In genomic region chr5:62077387-62077786, GRCh38 we compare ENCODE assay signal across 34 cellular contexts.
"Had no signal": no experiment of that assay in that cellular context is flagged by ENCODE, and none has a peak within 500 bp of the region (broad histone marks: within the 10 kb centered on the region; RNA-seq: fewer than 3 reads in every experiment).

No MANE protein-coding gene starts in this region.

- H3K27me3 Mint-ChIP-seq: activated B cell treated with CpG ODN at 0.5 μM for 24 hours; activated CD4-positive, alpha-beta memory T cell treated with anti-CD3 and anti-CD28 coated beads for 36 hours; activated CD4-positive, alpha-beta T cell treated with anti-CD3 and anti-CD28 coated beads, Interleukin-2, amount 10 ng/mL, durations not matched to agents 24 days and 14 days had no signal

- H3K27ac ChIP-seq: adrenal gland, ascending aorta, VCaP had no signal

- H3K36me3 ChIP-seq: adrenal gland, ascending aorta had no signal

- ATAC-seq: activated CD8-positive, alpha-beta T cell treated with anti-CD3 and anti-CD28 coated beads for 36 hours; activated naive CD4-positive, alpha-beta T cell treated with anti-CD3 and anti-CD28 coated beads, Interleukin-2, amount 50 U/mL, for 72 hours; activated T-cell treated with anti-CD3 and anti-CD28 coated beads, Interleukin-2, amount 50 U/mL, for 4 hours; activated T-cell treated with anti-CD3 and anti-CD28 coated beads, Interleukin-2, amount 50 U/mL, for 72 hours; activated T-helper 17 cell treated with anti-CD3 and anti-CD28 coated beads, Interleukin-2, amount 50 U/mL, for 72 hours had no signal

- H3K27me3 ChIP-seq: adrenal gland, ascending aorta had no signal

- DNase-seq: activated B cell treated with CpG ODN at 0.5 μM for 24 hours; activated CD4-positive, alpha-beta memory T cell treated with anti-CD3 and anti-CD28 coated beads for 36 hours; activated CD4-positive, alpha-beta T cell treated with anti-CD3 and anti-CD28 coated beads for 4 hours; activated CD4-positive, alpha-beta T cell treated with anti-CD3 and anti-CD28 coated beads, Interleukin-2, amount 50 U/mL, for 1 hour; activated CD4-positive, alpha-beta T cell treated with anti-CD3 and anti-CD28 coated beads, Interleukin-2, amount 50 U/mL, for 4 hours; activated CD4-positive, CD25-positive, alpha-beta regulatory T cell treated with anti-CD3 and anti-CD28 coated beads, Interleukin-2, amount 50 U/mL, for 72 hours; activated CD8-positive, alpha-beta memory T cell treated with anti-CD3 and anti-CD28 coated beads, Interleukin-2, amount 50 U/mL, for 4 hours; activated CD8-positive, alpha-beta T cell treated with anti-CD3 and anti-CD28 coated beads for 36 hours; activated effector memory CD4-positive, alpha-beta T cell treated with anti-CD3 and anti-CD28 coated beads, Interleukin-2, amount 50 U/mL, for 16 hours; activated gamma-delta T cell treated with Interleukin-2 at 50 U/mL for 16 hours; activated naive CD4-positive, alpha-beta T cell; activated naive CD4-positive, alpha-beta T cell treated with anti-CD3 and anti-CD28 coated beads for 36 hours; activated naive CD4-positive, alpha-beta T cell treated with anti-CD3 and anti-CD28 coated beads, Interleukin-2, amount 50 U/mL, for 16 hours; activated naive CD8-positive, alpha-beta T cell treated with anti-CD3 and anti-CD28 coated beads for 36 hours; activated T-cell treated with anti-CD3 and anti-CD28 coated beads for 4 hours; activated T-cell treated with anti-CD3 and anti-CD28 coated beads, Interleukin-2, amount 50 U/mL, for 1 hour; activated T-cell treated with anti-CD3 and anti-CD28 coated beads, Interleukin-2, amount 50 U/mL, for 4 hours; activated T-cell treated with anti-CD3 and anti-CD28 coated beads, Interleukin-2, amount 50 U/mL, for 72 hours; adrenal gland; amniotic stem cell; central memory CD4-positive, alpha-beta T cell; T-helper 2 cell; T-helper 9 cell had no signal

- H3K4me1 Mint-ChIP-seq: activated B cell treated with CpG ODN at 0.5 μM for 24 hours; activated CD4-positive, alpha-beta T cell treated with anti-CD3 and anti-CD28 coated beads, Interleukin-2, amount 10 ng/mL, durations not matched to agents 24 days and 14 days; activated naive CD8-positive, alpha-beta T cell treated with anti-CD3 and anti-CD28 coated beads for 36 hours; activated T-helper 17 cell treated with anti-CD3 and anti-CD28 coated beads, Interleukin-2, amount 50 U/mL, for 72 hours had no signal

- H3K36me3 Mint-ChIP-seq: activated CD4-positive, alpha-beta memory T cell treated with anti-CD3 and anti-CD28 coated beads for 36 hours; activated naive CD4-positive, alpha-beta T cell treated with anti-CD3 and anti-CD28 coated beads, Interleukin-2, amount 50 U/mL, for 72 hours; activated naive CD8-positive, alpha-beta T cell treated with anti-CD3 and anti-CD28 coated beads for 36 hours; brain had no signal

- H3K4me3 ChIP-seq: adrenal gland, ascending aorta had no signal

- H3K27ac Mint-ChIP-seq: activated B cell treated with CpG ODN at 0.5 μM for 24 hours; activated CD4-positive, alpha-beta memory T cell treated with anti-CD3 and anti-CD28 coated beads for 36 hours; activated CD4-positive, alpha-beta T cell treated with anti-CD3 and anti-CD28 coated beads, Interleukin-2, amount 10 ng/mL, durations not matched to agents 24 days and 14 days; activated CD8-positive, alpha-beta T cell treated with anti-CD3 and anti-CD28 coated beads for 36 hours; activated naive CD4-positive, alpha-beta T cell treated with anti-CD3 and anti-CD28 coated beads for 36 hours; activated naive CD4-positive, alpha-beta T cell treated with anti-CD3 and anti-CD28 coated beads, Interleukin-2, amount 50 U/mL, for 72 hours; activated naive CD8-positive, alpha-beta T cell treated with anti-CD3 and anti-CD28 coated beads for 36 hours; activated T-cell treated with anti-CD3 and anti-CD28 coated beads, Interleukin-2, amount 50 U/mL, for 72 hours; activated T-helper 1 cell treated with anti-CD3 and anti-CD28 coated beads, Interleukin-12 subunit alpha, Interleukin-12 subunit beta, Interleukin-2, Interleukin-4 antibody, amounts not matched to agents 30 ng/mL and 10 ng/mL and 1 ng/mL, durations not matched to agents 14 hours and 24 hours and 36 hours; activated T-helper 17 cell treated with anti-CD3 and anti-CD28 coated beads, Interleukin-2, amount 50 U/mL, for 72 hours; brain; T-helper 1 cell treated with Interleukin-12 subunit alpha and Interleukin-12 subunit beta and Interleukin-4 antibody, amounts not matched to agents 30 μg/mL and 1 μg/mL, for 36 hours; T-helper 2 cell treated with Interferon-gamma antibody and Interleukin-4, amounts not matched to agents 5 μg/mL and 100 μg/mL, for 36 hours had no signal

- H3K9me3 ChIP-seq: adrenal gland, ascending aorta had no signal

- H3K4me3 Mint-ChIP-seq: activated B cell treated with CpG ODN at 0.5 μM for 24 hours; activated CD4-positive, alpha-beta memory T cell treated with anti-CD3 and anti-CD28 coated beads for 36 hours; activated CD4-positive, alpha-beta T cell treated with anti-CD3 and anti-CD28 coated beads, Interleukin-2, amount 10 ng/mL, durations not matched to agents 24 days and 14 days; activated CD8-positive, alpha-beta T cell treated with anti-CD3 and anti-CD28 coated beads for 36 hours; activated naive CD4-positive, alpha-beta T cell treated with anti-CD3 and anti-CD28 coated beads for 36 hours; activated naive CD8-positive, alpha-beta T cell treated with anti-CD3 and anti-CD28 coated beads for 36 hours; activated T-cell treated with anti-CD3 and anti-CD28 coated beads, Interleukin-2, amount 50 U/mL, for 4 hours; activated T-cell treated with anti-CD3 and anti-CD28 coated beads, Interleukin-2, amount 50 U/mL, for 72 hours; activated T-helper 1 cell treated with anti-CD3 and anti-CD28 coated beads, Interleukin-12 subunit alpha, Interleukin-12 subunit beta, Interleukin-2, Interleukin-4 antibody, amounts not matched to agents 30 ng/mL and 10 ng/mL and 1 ng/mL, durations not matched to agents 14 hours and 24 hours and 36 hours; activated T-helper 17 cell treated with anti-CD3 and anti-CD28 coated beads, Interleukin-2, amount 50 U/mL, for 72 hours; brain; T-helper 1 cell treated with Interleukin-12 subunit alpha and Interleukin-12 subunit beta and Interleukin-4 antibody, amounts not matched to agents 30 μg/mL and 1 μg/mL, for 36 hours; T-helper 2 cell treated with Interferon-gamma antibody and Interleukin-4, amounts not matched to agents 5 μg/mL and 100 μg/mL, for 36 hours had no signal

- FAIRE-seq: colon, TTC549 had no signal

- H3K4me1 ChIP-seq: adrenal gland, ascending aorta had no signal

- H3K9me3 Mint-ChIP-seq: activated B cell treated with CpG ODN at 0.5 μM for 24 hours; activated CD4-positive, alpha-beta memory T cell treated with anti-CD3 and anti-CD28 coated beads for 36 hours; activated CD4-positive, alpha-beta T cell treated with anti-CD3 and anti-CD28 coated beads, Interleukin-2, amount 10 ng/mL, durations not matched to agents 24 days and 14 days; activated CD8-positive, alpha-beta T cell treated with anti-CD3 and anti-CD28 coated beads for 36 hours; activated naive CD4-positive, alpha-beta T cell treated with anti-CD3 and anti-CD28 coated beads for 36 hours; activated naive CD4-positive, alpha-beta T cell treated with anti-CD3 and anti-CD28 coated beads, Interleukin-2, amount 50 U/mL, for 72 hours; activated naive CD8-positive, alpha-beta T cell treated with anti-CD3 and anti-CD28 coated beads for 36 hours; activated T-cell treated with anti-CD3 and anti-CD28 coated beads, Interleukin-2, amount 50 U/mL, for 4 hours; activated T-cell treated with anti-CD3 and anti-CD28 coated beads, Interleukin-2, amount 50 U/mL, for 72 hours; activated T-helper 1 cell treated with anti-CD3 and anti-CD28 coated beads, Interleukin-12 subunit alpha, Interleukin-12 subunit beta, Interleukin-2, Interleukin-4 antibody, amounts not matched to agents 30 ng/mL and 10 ng/mL and 1 ng/mL, durations not matched to agents 14 hours and 24 hours and 36 hours; activated T-helper 17 cell treated with anti-CD3 and anti-CD28 coated beads, Interleukin-2, amount 50 U/mL, for 72 hours; brain; T-helper 1 cell treated with Interleukin-12 subunit alpha and Interleukin-12 subunit beta and Interleukin-4 antibody, amounts not matched to agents 30 μg/mL and 1 μg/mL, for 36 hours; T-helper 2 cell treated with Interferon-gamma antibody and Interleukin-4, amounts not matched to agents 5 μg/mL and 100 μg/mL, for 36 hours had no signal
